Comparison of ENCODE assay signal across 10 cellular contexts in the genomic region with DNA sequence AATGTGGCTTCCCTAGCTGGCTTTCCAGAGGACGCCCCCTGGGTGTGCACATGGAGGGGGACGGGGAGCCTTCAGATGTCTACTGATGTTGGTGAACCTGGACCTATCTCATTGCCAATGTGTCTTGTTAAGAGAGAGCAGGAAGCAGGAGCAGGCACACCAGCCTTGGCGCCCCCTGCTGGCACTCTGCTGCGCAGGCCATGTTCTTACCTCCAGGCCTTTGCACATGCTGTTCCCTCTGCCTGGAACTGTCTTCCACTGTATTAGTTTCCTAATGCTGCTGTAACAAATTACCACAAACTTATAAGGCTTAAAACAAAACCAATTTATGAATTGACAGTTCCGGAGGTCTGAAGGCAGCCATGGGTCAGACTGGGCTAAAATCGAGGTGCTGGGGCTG. TPM values are rescaled to one million over a fixed set of nuclear protein-coding genes. Genes with fewer than 3 reads are reported as not detected.
A peak's percentile ranks its signal among the peaks of the same experiment; 100 is the strongest.
DNase-seq lines count a peak whose midpoint lies in the region; ATAC-seq, FAIRE-seq and TF ChIP-seq lines count a peak whose summit lies in the region.
"Had no signal": no experiment of that assay in that cellular context is flagged by ENCODE, and none has a peak within 500 bp of the region (broad histone marks: within the 10 kb centered on the region; RNA-seq: fewer than 3 reads in every experiment).

No MANE protein-coding gene starts in this region.

- BruUV-seq in Panc1 (replicated peaks; lab: Mats Ljungman, UMichigan), result no TSS peak

- no peak for ATAC-seq in Panc1
- no peak for ATAC-seq in GM21390 (IDR thresholded peaks at IDR 0.05; ENCODE audit: unreplicated experiment)
- ATAC-seq: effector memory CD8-positive, alpha-beta T cell; stimulated activated naive B cell treated with anti-CD40 and anti-IgM and Interleukin-4, amounts not matched to agents 10 μg/mL and 1 μg/mL and 100 μg/mL, for 72 hours had no signal

- H3K27ac ChIP-seq in cardiac muscle cell (no peak overlapping the region), Panc1 (ENCODE audit: low read length) (no peak overlapping the region), fibroblast of lung (ENCODE audit: insufficient read depth, low read length) (no peak overlapping the region), vagina (no peak overlapping the region)

- H3K79me2 ChIP-seq in fibroblast of lung (ENCODE audit: control insufficient read depth, insufficient read depth, low read length), result no peaks in the 10 kb centered on the region

- H4K20me1 ChIP-seq in fibroblast of lung (ENCODE audit: control insufficient read depth, extremely low read depth, insufficient read depth, low read length), result no peaks in the 10 kb centered on the region

- FAIRE-seq in urothelium cell line (lab: Jason Lieb, UNC), result peak; percentile 79

- no peaks in the 10 kb centered on the region for H3K9me3 ChIP-seq in cardiac muscle cell (ENCODE audit: low read depth)
- H3K9me3 ChIP-seq in Panc1 (ENCODE audit: control insufficient read depth, insufficient read depth, low read depth, low read length), result no peaks in the 10 kb centered on the region
- H3K9me3 ChIP-seq in fibroblast of lung (ENCODE audit: control insufficient read depth, insufficient read depth, low read depth, low read length), result no peaks in the 10 kb centered on the region
- no peaks in the 10 kb centered on the region for H3K9me3 ChIP-seq in vagina

- no peak overlapping the region for H3K4me3 ChIP-seq in cardiac muscle cell
- no peak overlapping the region for H3K4me3 ChIP-seq in Panc1 (ENCODE audit: low read depth in 2 of 2, low read length in 2 of 2)
- H3K4me3 ChIP-seq in fibroblast of lung (replicated peaks in 1 of 4; ENCODE audit: control extremely low read depth in 1 of 4, insufficient read depth in 1 of 4, low read depth in 3 of 4, low read length in 4 of 4), result no peak overlapping the region
- no peak overlapping the region for H3K4me3 ChIP-seq in vagina

- no peak overlapping the region for H2AFZ ChIP-seq in fibroblast of lung (ENCODE audit: low read length)

- no peak overlapping the region for H3K9ac ChIP-seq in fibroblast of lung (ENCODE audit: insufficient read depth, low read length)

- POLR2A ChIA-PET in Panc1 (lab: Charles Lee), result no interaction called here

- in situ Hi-C loops in Panc1 (cut with HindIII; ENCODE audit: low pct_unique_long_range_greater_than_20kb, low sequenced_read_pairs), result no loop called here

- H3K4me2 ChIP-seq in fibroblast of lung (ENCODE audit: extremely low read depth, insufficient read depth, low read length), result no peak overlapping the region

- H3K27me3 ChIP-seq in cardiac muscle cell (no peaks in the 10 kb centered on the region), Panc1 (ENCODE audit: control insufficient read depth, insufficient read depth, low read length) (no peaks in the 10 kb centered on the region), fibroblast of lung (ENCODE audit: control insufficient read depth, insufficient read depth, low read length) (no peaks in the 10 kb centered on the region), vagina (no peaks in the 10 kb centered on the region)

- no peak for TF ChIP-seq POLR2A in vagina (IDR thresholded peaks at IDR 0.05)

- CTCF ChIA-PET in Panc1 (lab: Charles Lee), result no interaction called here

- no peak for DNase-seq in cardiac muscle cell (ENCODE audit: low read depth in 1 of 2, low spot score in 1 of 2)
- DNase-seq in cardiac septum (ENCODE audit: low spot score), result no peak
- DNase-seq in Panc1 (ENCODE audit: low read depth, low spot score), result no peak
- DNase-seq in fibroblast of lung (ENCODE audit: low read depth in 2 of 2), result no peak
- DNase-seq in urothelium cell line (ENCODE audit: low spot score), result no peak
- DNase-seq in vagina (ENCODE audit: extremely low spot score in 2 of 2), result no peak
- no peak for DNase-seq in KG1 (lab: John Stamatoyannopoulos, UW)
- DNase-seq: effector memory CD8-positive, alpha-beta T cell; stimulated activated naive B cell treated with anti-CD40 and anti-IgM and Interleukin-4, amounts not matched to agents 10 μg/mL and 1 μg/mL and 100 μg/mL, for 72 hours had no signal

- H3K4me1 ChIP-seq in cardiac muscle cell (ENCODE audit: low read depth) (no peaks in the 10 kb centered on the region), Panc1 (ENCODE audit: control insufficient read depth, insufficient read depth, low read length) (no peaks in the 10 kb centered on the region), fibroblast of lung (ENCODE audit: control insufficient read depth, extremely low read depth, insufficient read depth, low read length) (no peaks in the 10 kb centered on the region), vagina (no peaks in the 10 kb centered on the region)

- intact Hi-C loops in cardiac septum (cut with DNase I) (no loop called here), Panc1 (cut with micrococcal nuclease; ENCODE audit: unreplicated experiment) (no loop called here), vagina (cut with DNase I) (no loop called here)

- TF ChIP-seq CTCF in cardiac muscle cell (IDR thresholded peaks at IDR 0.05; ENCODE audit: low read depth, low read length) (peak; percentile 29), Panc1 (IDR thresholded peaks at IDR 0.05) (peak; percentile 68; the same call in 1 of the 2 replicates), fibroblast of lung (conservative IDR thresholded peaks at IDR 0.05 in 1 of 2, IDR thresholded peaks at IDR 0.05 in 1 of 2; ENCODE audit: low read depth in 1 of 2, low read length in 2 of 2) (peak; percentile 3 to 40), vagina (IDR thresholded peaks at IDR 0.05) (no peak)

- H3K36me3 ChIP-seq in cardiac muscle cell (no peaks in the 10 kb centered on the region), Panc1 (ENCODE audit: control insufficient read depth, insufficient read depth, low read length) (no peaks in the 10 kb centered on the region), fibroblast of lung (ENCODE audit: control insufficient read depth, insufficient read depth, low read length) (no peaks in the 10 kb centered on the region), vagina (no peaks in the 10 kb centered on the region)

RNA-seq across cellular contexts. Expression of gene MN1, which starts 23.6 kb away (rescaled TPM):
- total RNA-seq in cardiac muscle cell (27.8 and 45.8 TPM in 2 replicates), cardiac septum (6.4 TPM), Panc1 (2021; ENCODE audit: unreplicated experiment) (0.51 TPM), fibroblast of lung (1.0 and 7.4 TPM in 2 replicates), vagina (6.1 TPM)
- polyA plus RNA-seq in cardiac muscle cell (7.8 and 15.7 TPM in 2 replicates), fibroblast of lung (2.8 and 11.8 TPM in 2 replicates)
- 0.39 TPM for polyA plus RNA-seq in Panc1 (2012; ENCODE audit: insufficient read length)
- 3.9 and 9.5 TPM in 2 replicates for polyA plus RNA-seq in fibroblast of lung (2012)
- polyA minus RNA-seq in fibroblast of lung (ENCODE audit: low replicate concordance), result 14.0 and 82.2 TPM in 2 replicates

Comparison
In these comparisons a context has a peak if more than half of its experiments do, and no peak if none do; other contexts are left out.
1. CTCF ChIP-seq: peak in cardiac muscle cell (single experiment), Panc1 (single experiment) and fibroblast of lung (2 of 2); none in vagina (0 of 3).